Comparison of ENCODE assay signal across 8 cellular contexts in genomic region chr3:25664810-25665645, GRCh38. TPM values are rescaled to one million over a fixed set of nuclear protein-coding genes. Genes with fewer than 3 reads are reported as not detected.
DNase-seq lines count a peak whose midpoint lies in the region; ATAC-seq and TF ChIP-seq lines count a peak whose summit lies in the region.

Gene TOP2B, minus strand, starts transcription at chr3:25664907. Its CDS starts 610 bp downstream, at chr3:25664297.

- H3K9me3 ChIP-seq in WERI-Rb-1 (ENCODE audit: severe bottlenecking) (no peaks in the 10 kb centered on the region), mammary epithelial cell (replicated peaks; ENCODE audit: insufficient read depth, low read length) (no peaks in the 10 kb centered on the region), iPS-18c (ENCODE audit: control insufficient read depth, insufficient read depth, low read length) (no peaks in the 10 kb centered on the region), skeletal muscle tissue (ENCODE audit: control insufficient read depth in 3 of 3, low read length in 3 of 3) (no peaks in the 10 kb centered on the region)

- H3K27ac ChIP-seq in ACC112 (ENCODE audit: low read depth, low read length) (peak within 1 kb of the TSS; percentile 72), WERI-Rb-1 (peak within 1 kb of the TSS; percentile 95), mammary epithelial cell (ENCODE audit: insufficient read depth, low read depth, low read length) (peak within 1 kb of the TSS; percentile 82), skeletal muscle tissue (ENCODE audit: low read depth, low read length) (peak within 1 kb of the TSS; percentile 90)

- CTCF ChIA-PET in mammary epithelial cell (lab: Charles Lee; ENCODE audit: low non-redundant PET) = no interaction called here

- peak within 1 kb of the TSS; percentile 88 for H3K4me2 ChIP-seq in mammary epithelial cell (ENCODE audit: insufficient read depth, low read depth, low read length)

- dilution Hi-C loops in mammary epithelial cell (cut with HindIII; ENCODE audit: low sequenced_read_pairs) = no loop called here

- intact Hi-C loops in mammary epithelial cell (cut with micrococcal nuclease) = loop anchor here (2.0 to 10.0 kb wide), 4 partner anchors 80 to 192 kb away; partner anchors contain the start of gene NGLY1

- 6% methylated on average over 14 of the region's 43 CpGs for WGBS in mammary epithelial cell (ENCODE audit: low coverage, missing lambda C conversion rate)

- peaks cover 2% of the 10 kb centered on the region for H4K20me1 ChIP-seq in mammary epithelial cell (ENCODE audit: insufficient read depth, low read length)

- H2AFZ ChIP-seq in ACC112 (ENCODE audit: low read length, unreplicated experiment) (peak within 1 kb of the TSS; percentile 95), mammary epithelial cell (ENCODE audit: low read depth, low read length) (peak within 1 kb of the TSS; percentile 100)

- H3K79me2 ChIP-seq in ACC112 (ENCODE audit: control insufficient read depth, insufficient read depth, low read length, unreplicated experiment) = peaks cover 40% of the 10 kb centered on the region
- peaks cover 43% of the 10 kb centered on the region for H3K79me2 ChIP-seq in mammary epithelial cell (ENCODE audit: insufficient read depth, low read length)

- peak within 1 kb of the TSS; percentile 77 for H3K9ac ChIP-seq in mammary epithelial cell (ENCODE audit: insufficient read depth, low read length)
- peak within 1 kb of the TSS; percentile 79 to 93 (median 88) for H3K9ac ChIP-seq in skeletal muscle tissue (ENCODE audit: low read depth in 1 of 3, low read length in 3 of 3)

- in situ Hi-C loops in mammary epithelial cell (cut with MboI; ENCODE audit: low sequenced_read_pairs in 2 of 2) = loop anchor here in 1 of 2 donors (25.0 kb wide), 1 partner anchor 197 kb away; no protein-coding TSS in a partner anchor

- TF ChIP-seq CTCF in WERI-Rb-1 (IDR thresholded peaks at IDR 0.05; ENCODE audit: low read depth, low read length) (no peak), mammary epithelial cell (conservative IDR thresholded peaks at IDR 0.05 in 1 of 2, IDR thresholded peaks at IDR 0.05 in 1 of 2; ENCODE audit: extremely low read depth in 1 of 2, insufficient read depth in 1 of 2, low read depth in 1 of 2, low read length in 2 of 2) (no peak)

- H3K36me3 ChIP-seq in ACC112 (ENCODE audit: insufficient read depth, low read length) (no peaks in the 10 kb centered on the region), WERI-Rb-1 (no peaks in the 10 kb centered on the region), mammary epithelial cell (ENCODE audit: insufficient read depth, low read length) (no peaks in the 10 kb centered on the region), skeletal muscle tissue (ENCODE audit: control insufficient read depth in 3 of 3, insufficient read depth in 3 of 3, low read length in 3 of 3) (no peaks in the 10 kb centered on the region)

- ATAC-seq in GM18870 (IDR thresholded peaks at IDR 0.05; ENCODE audit: unreplicated experiment) (peak; percentile 91), HG03135 (IDR thresholded peaks at IDR 0.05; ENCODE audit: unreplicated experiment) (peak; percentile 89)

- H3K27me3 ChIP-seq in ACC112 (ENCODE audit: insufficient read depth, low read length) (no peaks in the 10 kb centered on the region), WERI-Rb-1 (ENCODE audit: insufficient read depth, low read depth, severe bottlenecking) (no peaks in the 10 kb centered on the region), mammary epithelial cell (ENCODE audit: insufficient read depth, low read length) (no peaks in the 10 kb centered on the region), skeletal muscle tissue (ENCODE audit: control insufficient read depth in 3 of 3, insufficient read depth in 3 of 3, low read length in 3 of 3) (no peaks in the 10 kb centered on the region)

- H3K4me1 ChIP-seq in ACC112 (ENCODE audit: control insufficient read depth, insufficient read depth, low read length, unreplicated experiment) (peaks cover 17% of the 10 kb centered on the region), mammary epithelial cell (ENCODE audit: insufficient read depth, low read length) (peaks cover 11% of the 10 kb centered on the region), skeletal muscle tissue (ENCODE audit: control insufficient read depth in 3 of 3, insufficient read depth in 3 of 3, low read length in 3 of 3) (peaks cover 16 to 28% (median 23%) of the 10 kb centered on the region in 3 donors)

- H3K4me3 ChIP-seq in ACC112 (ENCODE audit: low read depth, low read length) (peak within 1 kb of the TSS; percentile 98), WERI-Rb-1 (ENCODE audit: low read depth, low read length) (peak within 1 kb of the TSS; percentile 92), mammary epithelial cell (replicated peaks in 1 of 3; ENCODE audit: insufficient read depth in 1 of 3, low read depth in 2 of 3, low read length in 3 of 3) (peak within 1 kb of the TSS; percentile 90 to 97 (median 93)), iPS-18c (ENCODE audit: insufficient read depth, low read depth, low read length) (peak within 1 kb of the TSS; percentile 94), skeletal muscle tissue (ENCODE audit: low read length in 3 of 3) (peak within 1 kb of the TSS; percentile 77 to 89 (median 85))

- no TSS peak for BruUV-seq in mammary epithelial cell (replicated peaks; lab: Mats Ljungman, UMichigan)

- DNase-seq in NCI-H2196 treated with DMSO at 0.1 percent for 48 hours (lab: John Stamatoyannopoulos, UW; ENCODE audit: unreplicated experiment) (peak; percentile 54), WERI-Rb-1 (peak; percentile 97), mammary epithelial cell (peak; percentile 93)

RNA-seq across cellular contexts. Expression of gene TOP2B, which starts in this region (rescaled TPM):
- total RNA-seq in mammary epithelial cell (10 to 100 TPM; 46.3 to 72.4 TPM), skeletal muscle tissue (75.2 TPM)
- polyA plus RNA-seq in mammary epithelial cell = 19.2 TPM
- 42.4 TPM for polyA minus RNA-seq in mammary epithelial cell

Comparison
In these comparisons a context has a peak if more than half of its experiments do, and no peak if none do; other contexts are left out.
1. Peak in every context shown above with its lines: DNase-seq, ATAC-seq, H3K4me3 ChIP-seq and H3K27ac ChIP-seq.